In genomic region chr1:58412071-58412580, GRCh38 we compare ENCODE assay signal across 17 cellular contexts.
DNase-seq lines count a peak whose midpoint lies in the region; ATAC-seq and TF ChIP-seq lines count a peak whose summit lies in the region.
"Had no signal": no experiment of that assay in that cellular context is flagged by ENCODE, and none has a peak within 500 bp of the region (broad histone marks: within the 10 kb centered on the region; RNA-seq: fewer than 3 reads in every experiment).

No MANE protein-coding gene starts in this region.

- BruUV-seq in MCF 10A (replicated peaks; lab: Mats Ljungman, UMichigan) = no TSS peak

- H3K4me3 ChIP-seq in breast epithelium (no peak overlapping the region), brain microvascular endothelial cell (ENCODE audit: low read depth, low read length) (no peak overlapping the region), kidney epithelial cell (ENCODE audit: low read depth, low read length) (no peak overlapping the region), lower lobe of right lung (no peak overlapping the region)
- H3K4me3 ChIP-seq: heart right ventricle had no signal

- no peak overlapping the region for H3K27ac Mint-ChIP-seq in MCF 10A (ENCODE audit: low read depth, unreplicated experiment)
- H3K27ac Mint-ChIP-seq: brain, nephron progenitor cell had no signal

- no peaks in the 10 kb centered on the region for H3K9me3 ChIP-seq in breast epithelium
- H3K9me3 ChIP-seq in lower lobe of right lung = no peaks in the 10 kb centered on the region
- H3K9me3 ChIP-seq: heart right ventricle had no signal

- no peaks in the 10 kb centered on the region for H3K36me3 ChIP-seq in breast epithelium
- H3K36me3 ChIP-seq in brain microvascular endothelial cell (replicated peaks) = no peaks in the 10 kb centered on the region
- no peaks in the 10 kb centered on the region for H3K36me3 ChIP-seq in kidney epithelial cell (ENCODE audit: control insufficient read depth, insufficient read depth, low read length)
- H3K36me3 ChIP-seq in lower lobe of right lung = no peaks in the 10 kb centered on the region
- H3K36me3 ChIP-seq: heart right ventricle had no signal

- no peak for ATAC-seq in HG02973 (IDR thresholded peaks at IDR 0.05; ENCODE audit: unreplicated experiment)
- ATAC-seq in GM19467 (IDR thresholded peaks at IDR 0.05; ENCODE audit: unreplicated experiment) = no peak
- ATAC-seq in lower lobe of right lung = no peak
- ATAC-seq: left ventricle myocardium superior had no signal

- H3K4me1 Mint-ChIP-seq in MCF 10A (ENCODE audit: insufficient read depth, unreplicated experiment) = no peaks in the 10 kb centered on the region

- POLR2A ChIA-PET in MCF 10A (lab: Yijun Ruan, JAX) = no interaction called here

- no peaks in the 10 kb centered on the region for H3K9me3 Mint-ChIP-seq in MCF 10A (ENCODE audit: unreplicated experiment)
- H3K9me3 Mint-ChIP-seq: brain, nephron progenitor cell had no signal

- H3K27me3 ChIP-seq in breast epithelium (no peaks in the 10 kb centered on the region), brain microvascular endothelial cell (replicated peaks) (no peaks in the 10 kb centered on the region), kidney epithelial cell (ENCODE audit: control insufficient read depth, insufficient read depth, low read length) (no peaks in the 10 kb centered on the region), lower lobe of right lung (ENCODE audit: low read depth) (no peaks in the 10 kb centered on the region)
- H3K27me3 ChIP-seq: heart right ventricle had no signal

- no peaks in the 10 kb centered on the region for H3K36me3 Mint-ChIP-seq in MCF 10A (ENCODE audit: insufficient read depth, unreplicated experiment)
- H3K36me3 Mint-ChIP-seq: brain had no signal

- H3K27ac ChIP-seq in breast epithelium (no peak overlapping the region), brain microvascular endothelial cell (peak overlapping the region; percentile 19), lower lobe of right lung (no peak overlapping the region)
- H3K27ac ChIP-seq: heart right ventricle, VCaP had no signal

- H3K4me1 ChIP-seq in breast epithelium = no peaks in the 10 kb centered on the region
- H3K4me1 ChIP-seq in lower lobe of right lung = no peaks in the 10 kb centered on the region

- CTCF ChIA-PET in MCF 10A (lab: Yijun Ruan, JAX) = no interaction called here

- in situ Hi-C loops in brain microvascular endothelial cell (cut with HindIII; ENCODE audit: low pct_ligation_motif_present, low sequenced_read_pairs) = no loop called here

- no peak for TF ChIP-seq CTCF in MCF 10A (IDR thresholded peaks at IDR 0.05; ENCODE audit: unreplicated experiment)
- TF ChIP-seq CTCF in breast epithelium (IDR thresholded peaks at IDR 0.05) = no peak
- TF ChIP-seq CTCF in brain microvascular endothelial cell (IDR thresholded peaks at IDR 0.05; ENCODE audit: low read depth, low read length, missing control alignments) = no peak
- TF ChIP-seq CTCF in kidney epithelial cell (IDR thresholded peaks at IDR 0.05; ENCODE audit: insufficient read depth, low read length, poor library complexity, severe bottlenecking) = no peak
- TF ChIP-seq CTCF in lower lobe of right lung (IDR thresholded peaks at IDR 0.05) = no peak

- intact Hi-C loops in MCF 10A (cut with micrococcal nuclease) = no loop called here
- intact Hi-C loops in breast epithelium (cut with DNase I; ENCODE audit: low total_unique reads) = no loop called here
- intact Hi-C loops in lower lobe of right lung (cut with DNase I) = no loop called here

- no peak for TF ChIP-seq POLR2A in breast epithelium (IDR thresholded peaks at IDR 0.05)

- H3K27me3 Mint-ChIP-seq in MCF 10A (ENCODE audit: insufficient read depth, unreplicated experiment) = no peaks in the 10 kb centered on the region
- H3K27me3 Mint-ChIP-seq: brain had no signal

- no peak overlapping the region for H3K4me3 Mint-ChIP-seq in MCF 10A (ENCODE audit: unreplicated experiment)
- H3K4me3 Mint-ChIP-seq: brain, nephron progenitor cell had no signal

- DNase-seq in MCF 10A (ENCODE audit: unreplicated experiment) (peak; percentile 17), breast epithelium (ENCODE audit: low spot score in 2 of 2) (no peak), brain microvascular endothelial cell (peak; percentile 64), kidney epithelial cell (ENCODE audit: low read depth) (peak; percentile 35), lower lobe of right lung (no peak), NCI-H446 treated with DMSO at 0.1 percent for 48 hours (lab: John Stamatoyannopoulos, UW) (no peak)
- DNase-seq: activated CD8-positive, alpha-beta memory T cell treated with anti-CD3 and anti-CD28 coated beads for 24 hours; activated gamma-delta T cell treated with Interleukin-2 at 50 U/mL for 16 hours; effector CD8-positive, alpha-beta T cell; heart right ventricle; left ventricle myocardium superior; nephron progenitor cell; stimulated activated naive CD4-positive, alpha-beta T cell had no signal

Comparison
In these comparisons a context has a peak if more than half of its experiments do, and no peak if none do; other contexts are left out.
1. DNase-seq: peak in MCF 10A (single experiment), brain microvascular endothelial cell (single experiment) and kidney epithelial cell (single experiment); none in breast epithelium (0 of 2), lower lobe of right lung (single experiment) and NCI-H446 treated with DMSO at 0.1 percent for 48 hours (single experiment).